ENCODE assay signal across 8 cellular contexts in the genomic region with DNA sequence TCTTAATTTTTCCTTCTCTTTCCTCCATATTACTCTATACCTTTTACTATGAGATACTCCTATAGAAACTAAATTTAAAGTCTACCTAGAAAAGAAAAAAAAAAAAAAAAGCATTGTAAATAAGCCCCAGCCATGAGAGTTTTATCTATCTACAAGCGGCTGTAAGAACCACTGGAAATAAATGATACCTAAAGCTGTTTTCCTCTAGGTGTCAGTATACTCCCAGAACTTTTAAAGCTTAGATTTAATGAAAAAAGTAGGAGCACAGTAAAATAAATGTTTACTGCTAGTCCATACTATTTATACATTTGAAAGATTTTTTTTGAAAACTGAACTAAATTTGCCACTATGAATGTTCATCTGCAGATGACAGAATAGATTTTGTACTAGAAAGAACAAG. TPM values are rescaled to one million over a fixed set of nuclear protein-coding genes. Genes with fewer than 3 reads are reported as not detected.
DNase-seq lines count a peak whose midpoint lies in the region; ATAC-seq, FAIRE-seq and TF ChIP-seq lines count a peak whose summit lies in the region.

No MANE protein-coding gene starts in this region.

- no peak overlapping the region for H3K4me2 ChIP-seq in hepatocyte

- in situ Hi-C loops in KBM-7 (cut with MboI; ENCODE audit: low pct_unique_long_range_greater_than_20kb, low sequenced_read_pairs): no loop called here

- FAIRE-seq in A204.1 (lab: Jason Lieb, UNC): peak; percentile 100

- no peaks in the 10 kb centered on the region for H3K36me3 ChIP-seq in hepatocyte (replicated peaks; ENCODE audit: insufficient read depth, low read depth)

- no peaks in the 10 kb centered on the region for H3K9me3 ChIP-seq in hepatocyte (ENCODE audit: low read depth)

- no peaks in the 10 kb centered on the region for H3K27me3 ChIP-seq in hepatocyte

- H3K4me1 ChIP-seq in hepatocyte (ENCODE audit: insufficient read depth): no peaks in the 10 kb centered on the region

- H3K4me3 ChIP-seq in hepatocyte: no peak overlapping the region

- no peak overlapping the region for H2AFZ ChIP-seq in hepatocyte

- H4K20me1 ChIP-seq in hepatocyte (ENCODE audit: insufficient read depth, poor library complexity, severe bottlenecking): no peaks in the 10 kb centered on the region

- no peaks in the 10 kb centered on the region for H3K79me2 ChIP-seq in hepatocyte

- DNase-seq in KBM-7 (peak; percentile 41), hepatocyte (ENCODE audit: low spot score) (peak; percentile 32), NCI-H187 (lab: John Stamatoyannopoulos, UW) (no peak), cortex of kidney (lab: John Stamatoyannopoulos, UW) (no peak)

- H3K9me2 ChIP-seq in hepatocyte (replicated peaks; ENCODE audit: insufficient read depth): no peaks in the 10 kb centered on the region

- 7% methylated on average over 1 of the region's 1 CpG for WGBS in hepatocyte (ENCODE audit: low lambda C conversion rate, missing lambda C conversion rate)

- ATAC-seq in SK-N-SH treated with all-trans-retinoic acid at 6 μM for 48 hours (peak; percentile 76), GM21423 (IDR thresholded peaks at IDR 0.05; ENCODE audit: unreplicated experiment) (no peak)
- no peak for ATAC-seq in activated CD4-positive, CD25-positive, alpha-beta regulatory T cell treated with anti-CD3 and anti-CD28 coated beads, Interleukin-2, amount 50 U/mL, for 24 hours

- peak; percentile 70 for TF ChIP-seq CTCF in hepatocyte (IDR thresholded peaks at IDR 0.05; ENCODE audit: poor library complexity)

- H3K27ac ChIP-seq in hepatocyte: no peak overlapping the region

TF ChIP-seq in SK-N-SH treated with all-trans-retinoic acid at 6 μM for 48 hours, 23 proteins besides CTCF, POLR2A, EP300 and RAD21:
- TF ChIP-seq ZFP3 (CRISPR knock-in tag; IDR thresholded peaks at IDR 0.05): no peak
- TF ChIP-seq GLIS3 (CRISPR knock-in tag; IDR thresholded peaks at IDR 0.05): no peak
- TF ChIP-seq ZC3H10 (CRISPR knock-in tag; IDR thresholded peaks at IDR 0.05): no peak
- TF ChIP-seq ZNF565 (CRISPR knock-in tag; conservative IDR thresholded peaks at IDR 0.05; ENCODE audit: low read depth): no peak
- TF ChIP-seq ARNTL (CRISPR knock-in tag; IDR thresholded peaks at IDR 0.05; ENCODE audit: borderline replicate concordance, low read depth): no peak
- no peak for TF ChIP-seq CSDC2 (CRISPR knock-in tag; IDR thresholded peaks at IDR 0.05)
- TF ChIP-seq ZFP30 (CRISPR knock-in tag; IDR thresholded peaks at IDR 0.05): no peak
- TF ChIP-seq, protein P1, sequence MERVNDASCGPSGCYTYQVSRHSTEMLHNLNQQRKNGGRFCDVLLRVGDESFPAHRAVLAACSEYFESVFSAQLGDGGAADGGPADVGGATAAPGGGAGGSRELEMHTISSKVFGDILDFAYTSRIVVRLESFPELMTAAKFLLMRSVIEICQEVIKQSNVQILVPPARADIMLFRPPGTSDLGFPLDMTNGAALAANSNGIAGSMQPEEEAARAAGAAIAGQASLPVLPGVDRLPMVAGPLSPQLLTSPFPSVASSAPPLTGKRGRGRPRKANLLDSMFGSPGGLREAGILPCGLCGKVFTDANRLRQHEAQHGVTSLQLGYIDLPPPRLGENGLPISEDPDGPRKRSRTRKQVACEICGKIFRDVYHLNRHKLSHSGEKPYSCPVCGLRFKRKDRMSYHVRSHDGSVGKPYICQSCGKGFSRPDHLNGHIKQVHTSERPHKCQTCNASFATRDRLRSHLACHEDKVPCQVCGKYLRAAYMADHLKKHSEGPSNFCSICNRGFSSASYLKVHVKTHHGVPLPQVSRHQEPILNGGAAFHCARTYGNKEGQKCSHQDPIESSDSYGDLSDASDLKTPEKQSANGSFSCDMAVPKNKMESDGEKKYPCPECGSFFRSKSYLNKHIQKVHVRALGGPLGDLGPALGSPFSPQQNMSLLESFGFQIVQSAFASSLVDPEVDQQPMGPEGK (CRISPR knock-in tag; IDR thresholded peaks at IDR 0.05; ENCODE audit: borderline replicate concordance): no peak
- TF ChIP-seq PPARA (CRISPR knock-in tag; IDR thresholded peaks at IDR 0.05; ENCODE audit: borderline replicate concordance): no peak
- no peak for TF ChIP-seq SNAI2 (CRISPR knock-in tag; IDR thresholded peaks at IDR 0.05)
- TF ChIP-seq, protein P2, sequence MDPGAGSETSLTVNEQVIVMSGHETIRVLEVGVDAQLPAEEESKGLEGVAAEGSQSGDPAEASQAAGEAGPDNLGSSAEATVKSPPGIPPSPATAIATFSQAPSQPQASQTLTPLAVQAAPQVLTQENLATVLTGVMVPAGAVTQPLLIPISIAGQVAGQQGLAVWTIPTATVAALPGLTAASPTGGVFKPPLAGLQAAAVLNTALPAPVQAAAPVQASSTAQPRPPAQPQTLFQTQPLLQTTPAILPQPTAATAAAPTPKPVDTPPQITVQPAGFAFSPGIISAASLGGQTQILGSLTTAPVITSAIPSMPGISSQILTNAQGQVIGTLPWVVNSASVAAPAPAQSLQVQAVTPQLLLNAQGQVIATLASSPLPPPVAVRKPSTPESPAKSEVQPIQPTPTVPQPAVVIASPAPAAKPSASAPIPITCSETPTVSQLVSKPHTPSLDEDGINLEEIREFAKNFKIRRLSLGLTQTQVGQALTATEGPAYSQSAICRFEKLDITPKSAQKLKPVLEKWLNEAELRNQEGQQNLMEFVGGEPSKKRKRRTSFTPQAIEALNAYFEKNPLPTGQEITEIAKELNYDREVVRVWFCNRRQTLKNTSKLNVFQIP (CRISPR knock-in tag; IDR thresholded peaks at IDR 0.05; ENCODE audit: borderline replicate concordance, low read depth): no peak

RNA-seq across cellular contexts. Expression of a gene that starts 26.2 kb away (rescaled TPM):
- total RNA-seq in hepatocyte: 6.4 and 6.5 TPM in 2 replicates
- 8.6 and 10.3 TPM in 2 replicates for polyA plus RNA-seq in hepatocyte

RNA-seq across cellular contexts. Expression of a gene that starts 55.4 kb away (rescaled TPM):
- total RNA-seq in hepatocyte: 37.6 and 40.2 TPM in 2 replicates
- 36.1 and 42.5 TPM in 2 replicates for polyA plus RNA-seq in hepatocyte

Comparison
In these comparisons a context has a peak if more than half of its experiments do, and no peak if none do; other contexts are left out.
1. DNase-seq: peak in KBM-7 (single experiment) and hepatocyte (single experiment); none in NCI-H187 (0 of 2) and cortex of kidney (single experiment).